8 cellular contexts compared by ENCODE assay signal in genomic region chr7:144835668-144836544, GRCh38. TPM values are rescaled to one million over a fixed set of nuclear protein-coding genes. Genes with fewer than 3 reads are reported as not detected.
DNase-seq lines count a peak whose midpoint lies in the region; ATAC-seq and TF ChIP-seq lines count a peak whose summit lies in the region.

Gene TPK1 (minus strand): TSS chr7:144836053. CDS start chr7:144835602, 451 bp downstream.

- peaks cover 11 to 51% (median 24%) of the 10 kb centered on the region in 6 donors for H3K4me1 ChIP-seq in spleen

- ATAC-seq in GM18873 (IDR thresholded peaks at IDR 0.05; ENCODE audit: low FRiP score, unreplicated experiment) (peak; percentile 88), HG03135 (IDR thresholded peaks at IDR 0.05; ENCODE audit: unreplicated experiment) (peak; percentile 93)

- H3K27me3 ChIP-seq in spleen (replicated peaks in 1 of 7), result no peaks in the 10 kb centered on the region

- H3K9me3 ChIP-seq in spleen, result peaks cover 0 to 31% (median 6%) of the 10 kb centered on the region in 8 donors

- TF ChIP-seq POLR2A in spleen (IDR thresholded peaks at IDR 0.05), result peak; percentile 39 to 92 (median 86)

- DNase-seq in AG08395 (ENCODE audit: low spot score) (peak; percentile 93), NCI-H2227 treated with DMSO at 0.1 percent for 48 hours (lab: John Stamatoyannopoulos, UW) (peak; percentile 77), inferior parietal cortex (ENCODE audit: extremely low spot score) (peak; percentile 91), spleen (peak; percentile 99)
- DNase-seq in activated CD4-positive, CD25-positive, alpha-beta regulatory T cell treated with anti-CD3 and anti-CD28 coated beads, Interleukin-2, amount 50 U/mL, for 16 hours (ENCODE audit: low read depth, low spot score), result peak; percentile 76
- DNase-seq in central memory CD4-positive, alpha-beta T cell, result peak; percentile 91

- no peaks in the 10 kb centered on the region for H3K36me3 ChIP-seq in spleen

- peak within 1 kb of the TSS; percentile 96 to 99 (median 98) for H3K27ac ChIP-seq in spleen

- WGBS in spleen, 5 donors, result 4 to 8% (median 5%) methylated on average over 57 to 81 of the region's 81 CpGs

- peak within 1 kb of the TSS; percentile 61 to 84 (median 67) for H3K4me3 ChIP-seq in spleen

- peak in 4 of 11 experiments; percentile 5 to 32 (median 12) for TF ChIP-seq CTCF in spleen (IDR thresholded peaks at IDR 0.05 in 8 of 11, conservative IDR thresholded peaks at IDR 0.05 in 3 of 11)

- intact Hi-C loops in spleen (cut with DNase I; ENCODE audit: low total_unique reads), result no loop called here

RNA-seq across cellular contexts. Expression of gene TPK1, which starts in this region (rescaled TPM):
- 10 to 100 TPM; 12.1 to 30.2 (median 22.2) TPM for total RNA-seq in spleen
- 10 to 100 TPM in 1 of 3 donors, 1 to 10 TPM in 2; 8.9 to 12.5 (median 9.0) TPM for polyA plus RNA-seq in spleen

Comparison
In these comparisons a context has a peak if more than half of its experiments do, and no peak if none do; other contexts are left out.
1. Peak in every context shown above with its lines: DNase-seq, ATAC-seq, H3K4me3 ChIP-seq and H3K27ac ChIP-seq.